ENCODE assay signal across 9 cellular contexts in genomic region chr22:36337365-36338130, GRCh38. TPM values are rescaled to one million over a fixed set of nuclear protein-coding genes. Genes with fewer than 3 reads are reported as not detected.
A peak's percentile ranks its signal among the peaks of the same experiment; 100 is the strongest.
DNase-seq lines count a peak whose midpoint lies in the region; ATAC-seq and TF ChIP-seq lines count a peak whose summit lies in the region.
"Had no signal": no experiment of that assay in that cellular context is flagged by ENCODE, and none has a peak within 500 bp of the region (broad histone marks: within the 10 kb centered on the region; RNA-seq: fewer than 3 reads in every experiment).

No MANE protein-coding gene starts in this region.

- no peaks in the 10 kb centered on the region for H3K27me3 Mint-ChIP-seq in activated naive CD4-positive, alpha-beta T cell treated with anti-CD3 and anti-CD28 coated beads, Interleukin-2, amount 10 ng/mL, durations not matched to agents 7 days and 5 days
- H3K27me3 Mint-ChIP-seq in brain: peaks cover 3% of the 10 kb centered on the region
- H3K27me3 Mint-ChIP-seq in type B pancreatic cell: no peaks in the 10 kb centered on the region

- peak overlapping the region; percentile 99 for H3K27ac Mint-ChIP-seq in activated naive CD4-positive, alpha-beta T cell treated with anti-CD3 and anti-CD28 coated beads, Interleukin-2, amount 10 ng/mL, durations not matched to agents 7 days and 5 days
- peak overlapping the region in 4 of 5 experiments; percentile 91 to 98 (median 94) for H3K27ac Mint-ChIP-seq in brain
- H3K27ac Mint-ChIP-seq in type B pancreatic cell: peak overlapping the region; percentile 78

- H3K4me1 Mint-ChIP-seq in activated naive CD4-positive, alpha-beta T cell treated with anti-CD3 and anti-CD28 coated beads, Interleukin-2, amount 10 ng/mL, durations not matched to agents 7 days and 5 days: peaks cover 98% of the 10 kb centered on the region
- peaks cover 46% of the 10 kb centered on the region for H3K4me1 Mint-ChIP-seq in brain
- peaks cover 45% of the 10 kb centered on the region for H3K4me1 Mint-ChIP-seq in type B pancreatic cell (ENCODE audit: unreplicated experiment)

- H3K27me3 ChIP-seq in muscle layer of colon (ENCODE audit: control insufficient read depth in 1 of 2, insufficient read depth in 2 of 2, low read length in 2 of 2): no peaks in the 10 kb centered on the region

- no peak overlapping the region for H3K4me3 ChIP-seq in muscle layer of colon (ENCODE audit: low read depth in 1 of 2, low read length in 2 of 2)

- H3K27ac ChIP-seq in muscle layer of colon (ENCODE audit: low read depth, low read length): peak overlapping the region; percentile 97

- H3K4me1 ChIP-seq in muscle layer of colon (ENCODE audit: insufficient read depth, low read length): peaks cover 99% of the 10 kb centered on the region

- no peak overlapping the region for H3K4me3 Mint-ChIP-seq in activated naive CD4-positive, alpha-beta T cell treated with anti-CD3 and anti-CD28 coated beads, Interleukin-2, amount 10 ng/mL, durations not matched to agents 7 days and 5 days
- no peak overlapping the region for H3K4me3 Mint-ChIP-seq in brain
- no peak overlapping the region for H3K4me3 Mint-ChIP-seq in type B pancreatic cell

- H3K36me3 Mint-ChIP-seq in activated naive CD4-positive, alpha-beta T cell treated with anti-CD3 and anti-CD28 coated beads, Interleukin-2, amount 10 ng/mL, durations not matched to agents 7 days and 5 days: peaks cover 86% of the 10 kb centered on the region
- H3K36me3 Mint-ChIP-seq in brain: peaks cover 43% of the 10 kb centered on the region
- H3K36me3 Mint-ChIP-seq in type B pancreatic cell: peaks cover 39% of the 10 kb centered on the region

- TF ChIP-seq CTCF in brain (conservative IDR thresholded peaks at IDR 0.05): no peak
- TF ChIP-seq CTCF in type B pancreatic cell (conservative IDR thresholded peaks at IDR 0.05): no peak

- H3K9ac ChIP-seq in muscle layer of colon (ENCODE audit: low read length): peak overlapping the region; percentile 76

- ATAC-seq in GM18511 (IDR thresholded peaks at IDR 0.05; ENCODE audit: unreplicated experiment) (no peak), HG03457 (IDR thresholded peaks at IDR 0.05; ENCODE audit: unreplicated experiment) (no peak)

- H3K9me3 ChIP-seq in muscle layer of colon (ENCODE audit: low read length): no peaks in the 10 kb centered on the region

- H3K9me3 Mint-ChIP-seq in activated naive CD4-positive, alpha-beta T cell treated with anti-CD3 and anti-CD28 coated beads, Interleukin-2, amount 10 ng/mL, durations not matched to agents 7 days and 5 days: no peaks in the 10 kb centered on the region
- H3K9me3 Mint-ChIP-seq in brain: no peaks in the 10 kb centered on the region
- no peaks in the 10 kb centered on the region for H3K9me3 Mint-ChIP-seq in type B pancreatic cell

- CTCF ChIA-PET in activated naive CD4-positive, alpha-beta T cell treated with anti-CD3 and anti-CD28 coated beads, Interleukin-2, amount 10 ng/mL, durations not matched to agents 7 days and 5 days (lab: Charles Lee): no interaction called here

- DNase-seq in activated naive CD4-positive, alpha-beta T cell treated with anti-CD3 and anti-CD28 coated beads, Interleukin-2, amount 10 ng/mL, durations not matched to agents 7 days and 5 days: no peak
- DNase-seq in activated naive CD4-positive, alpha-beta T cell treated with Interleukin-2 at 50 U/mL for 16 hours: no peak
- DNase-seq in type B pancreatic cell (ENCODE audit: extremely low spot score, unreplicated experiment) (no peak), NCI-H446 (lab: John Stamatoyannopoulos, UW) (no peak)
- DNase-seq: stimulated activated CD4-positive, alpha-beta T cell treated with anti-CD3 and anti-CD28 coated beads, Interleukin-1b, Interleukin-23, amount 100 ng/mL, for 48 hours had no signal

- H3K36me3 ChIP-seq in muscle layer of colon (ENCODE audit: insufficient read depth, low read length): peaks cover 99% of the 10 kb centered on the region

RNA-seq across cellular contexts. Expression of gene MYH9, which starts 50.2 kb away (rescaled TPM):
- 236 TPM for polyA plus RNA-seq in brain (ENCODE audit: insufficient read depth, low read depth, low replicate concordance)
- total RNA-seq in type B pancreatic cell (ENCODE audit: low replicate concordance): 277 and 364 TPM in 2 replicates
